8 cellular contexts compared by ENCODE assay signal in genomic region chr1:24929876-24930702, GRCh38. TPM values are rescaled to one million over a fixed set of nuclear protein-coding genes. Genes with fewer than 3 reads are reported as not detected.
A peak's percentile ranks its signal among the peaks of the same experiment; 100 is the strongest.
DNase-seq lines count a peak whose midpoint lies in the region; ATAC-seq and TF ChIP-seq lines count a peak whose summit lies in the region.

RUNX3 (minus strand) TSS chr1:24930276; CDS start chr1:24929868, 408 bp downstream.

- peaks cover 35 to 37% of the 10 kb centered on the region in 2 experiments for H3K4me1 ChIP-seq in neutrophil (ENCODE audit: control insufficient read depth in 1 of 2, insufficient read depth in 1 of 2, low read depth in 1 of 2, low read length in 1 of 2)

- H3K27me3 Mint-ChIP-seq in type B pancreatic cell: peaks cover 85% of the 10 kb centered on the region

- no peaks in the 10 kb centered on the region for H3K9me3 Mint-ChIP-seq in type B pancreatic cell

- DNase-seq in SIG-M5 treated with dmso at 0.1 percent for 504 hours (lab: John Stamatoyannopoulos, UW; ENCODE audit: unreplicated experiment) (peak; percentile 63), SIG-M5 (lab: John Stamatoyannopoulos, UW) (no peak), NCI-H1694 treated with DMSO at 0.1 percent for 48 hours (lab: John Stamatoyannopoulos, UW) (peak; percentile 61), epidermal melanocyte (ENCODE audit: insufficient read length, low spot score) (peak; percentile 93), type B pancreatic cell (ENCODE audit: extremely low spot score, unreplicated experiment) (no peak)
- peak; percentile 73 to 88 for DNase-seq in activated CD4-positive, alpha-beta T cell treated with anti-CD3 and anti-CD28 coated beads, Interleukin-2, amount 50 U/mL, for 24 hours (ENCODE audit: low read depth in 1 of 2, low spot score in 1 of 2)

- peak; percentile 79 for ATAC-seq in HG02885 (IDR thresholded peaks at IDR 0.05; ENCODE audit: poor library complexity, unreplicated experiment)

- H3K4me3 ChIP-seq in neutrophil (ENCODE audit: low read depth in 1 of 2, low read length in 1 of 2): peak within 1 kb of the TSS; percentile 74 to 78

- peak within 1 kb of the TSS; percentile 71 for H3K4me3 Mint-ChIP-seq in type B pancreatic cell

- H3K4me1 Mint-ChIP-seq in type B pancreatic cell (ENCODE audit: unreplicated experiment): peaks cover 18% of the 10 kb centered on the region

- no peaks in the 10 kb centered on the region for H3K36me3 ChIP-seq in neutrophil

- TF ChIP-seq CTCF in neutrophil (IDR thresholded peaks at IDR 0.05) (no peak), type B pancreatic cell (conservative IDR thresholded peaks at IDR 0.05) (no peak)

- peaks cover 14% of the 10 kb centered on the region for H3K27me3 ChIP-seq in neutrophil

- peak within 1 kb of the TSS; percentile 81 for H3K27ac ChIP-seq in neutrophil

- no peaks in the 10 kb centered on the region for H3K9me3 ChIP-seq in neutrophil

- H3K36me3 Mint-ChIP-seq in type B pancreatic cell: no peaks in the 10 kb centered on the region

- H3K27ac Mint-ChIP-seq in type B pancreatic cell: no peak within 1 kb of the TSS

RNA-seq across cellular contexts. Expression of gene RUNX3, which starts in this region (rescaled TPM):
- 0.41 TPM in 1 of 2 replicates, not detected in the other for total RNA-seq in type B pancreatic cell (ENCODE audit: low replicate concordance)

Comparison
In these comparisons a context has a peak if more than half of its experiments do, and no peak if none do; other contexts are left out.
1. DNase-seq: peak in SIG-M5 treated with dmso at 0.1 percent for 504 hours (single experiment), NCI-H1694 treated with DMSO at 0.1 percent for 48 hours (single experiment), activated CD4-positive, alpha-beta T cell treated with anti-CD3 and anti-CD28 coated beads, Interleukin-2, amount 50 U/mL, for 24 hours (2 of 2) and epidermal melanocyte (single experiment); none in SIG-M5 (single experiment) and type B pancreatic cell (single experiment).